In the genomic region with DNA sequence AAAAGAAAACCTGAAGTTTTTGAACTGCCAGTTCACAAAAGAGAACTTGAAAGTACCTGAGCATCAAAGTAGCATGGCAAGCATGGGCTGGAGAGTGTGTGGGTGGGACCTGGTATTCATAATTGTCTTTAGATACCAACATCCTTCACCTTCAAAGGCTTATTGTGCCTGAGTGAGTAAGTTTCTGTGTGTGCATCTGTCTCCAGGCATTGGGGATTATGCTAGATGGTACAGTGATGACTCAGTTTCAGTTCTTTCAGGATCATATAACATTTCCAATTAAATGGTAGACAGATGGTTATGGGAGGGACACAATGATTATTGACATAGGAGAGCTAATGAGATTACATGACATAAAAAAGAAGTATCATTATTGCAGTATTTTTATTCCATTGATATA, we compare ENCODE assay signal across 10 cellular contexts.
DNase-seq lines count a peak whose midpoint lies in the region; ATAC-seq, FAIRE-seq and TF ChIP-seq lines count a peak whose summit lies in the region.
"Had no signal": no experiment of that assay in that cellular context is flagged by ENCODE, and none has a peak within 500 bp of the region (broad histone marks: within the 10 kb centered on the region; RNA-seq: fewer than 3 reads in every experiment).

No MANE protein-coding gene starts in this region.

- H3K4me1 Mint-ChIP-seq in WTC11, result peaks cover 32% of the 10 kb centered on the region

- H3F3A ChIP-seq in SK-N-SH (replicated peaks; ENCODE audit: insufficient read depth), result no peaks in the 10 kb centered on the region

- no peaks in the 10 kb centered on the region for H3K9me3 ChIP-seq in SK-N-SH

- H3K9me3 Mint-ChIP-seq in WTC11, result no peaks in the 10 kb centered on the region

- CTCF ChIA-PET in SK-N-SH (lab: Yijun Ruan, JAX), result interaction anchor here (1.2 kb wide), 2 partner anchors 11 kb away, joined by 4 read pairs; no protein-coding TSS in a partner anchor
- CTCF ChIA-PET in WTC11 (lab: Charles Lee), result no interaction called here

- FAIRE-seq in urothelium cell line (lab: Jason Lieb, UNC), result no peak

- no peak overlapping the region for H3K4me3 Mint-ChIP-seq in WTC11

- no peaks in the 10 kb centered on the region for H3K9me2 ChIP-seq in SK-N-SH

- no peak for TF ChIP-seq EP300 in SK-N-SH (IDR thresholded peaks at IDR 0.05; ENCODE audit: borderline replicate concordance in 1 of 2, low read depth in 1 of 2, low read length in 1 of 2)

- H3K4me3 ChIP-seq in SK-N-SH (ENCODE audit: low read depth in 2 of 2, low read length in 1 of 2) (no peak overlapping the region), foreskin fibroblast (ENCODE audit: low read depth in 1 of 2, low read length in 2 of 2) (no peak overlapping the region)

- H3K4me2 ChIP-seq in SK-N-SH, result no peak overlapping the region

- no peak for ATAC-seq in WTC11

- peaks cover 64% of the 10 kb centered on the region for H4K20me1 ChIP-seq in SK-N-SH (ENCODE audit: insufficient read depth)

- no peak overlapping the region for H2AFZ ChIP-seq in SK-N-SH (ENCODE audit: low read depth)

- peaks cover 15 to 23% of the 10 kb centered on the region in 2 experiments for H3K36me3 ChIP-seq in SK-N-SH (replicated peaks in 1 of 2; ENCODE audit: control insufficient read depth in 1 of 2, insufficient read depth in 2 of 2, low read length in 1 of 2)

- no peak for TF ChIP-seq RAD21 in SK-N-SH (IDR thresholded peaks at IDR 0.05; ENCODE audit: low read length)

- H3K36me3 Mint-ChIP-seq in WTC11, result no peaks in the 10 kb centered on the region

- no peaks in the 10 kb centered on the region for H3K27me3 Mint-ChIP-seq in WTC11 (ENCODE audit: low read depth)

- DNase-seq in activated naive CD4-positive, alpha-beta T cell treated with Interleukin-2 at 50 U/mL for 16 hours, result peak; percentile 66
- DNase-seq in activated naive CD4-positive, alpha-beta T cell (lab: John Stamatoyannopoulos, UW), result no peak
- no peak for DNase-seq in SK-N-SH
- peak; percentile 35 to 74 for DNase-seq in foreskin fibroblast
- DNase-seq in urothelium cell line (ENCODE audit: low spot score), result peak; percentile 52
- no peak for DNase-seq in WTC11 (ENCODE audit: low spot score)
- DNase-seq in NCI-H2107 treated with DMSO at 0.1 percent for 48 hours (lab: John Stamatoyannopoulos, UW; ENCODE audit: unreplicated experiment), result no peak
- DNase-seq in iPS-NIHi7 (ENCODE audit: extremely low spot score), result no peak
- DNase-seq: DMS79, NCI-H1436 had no signal

- H3K27ac Mint-ChIP-seq in WTC11, result no peak overlapping the region

- peaks cover 6 to 15% of the 10 kb centered on the region in 2 experiments; a peak in 3 of 4 replicates for H3K4me1 ChIP-seq in SK-N-SH (ENCODE audit: control insufficient read depth in 1 of 2, insufficient read depth in 2 of 2, low read depth in 1 of 2, low read length in 1 of 2)

- H3K9ac ChIP-seq in SK-N-SH, result no peak overlapping the region

- no peak for TF ChIP-seq CTCF in SK-N-SH (IDR thresholded peaks at IDR 0.05)
- TF ChIP-seq CTCF in foreskin fibroblast (IDR thresholded peaks at IDR 0.05; ENCODE audit: low read depth, low read length), result no peak
- no peak for TF ChIP-seq CTCF in WTC11 (IDR thresholded peaks at IDR 0.05)

- no peaks in the 10 kb centered on the region for H3K27me3 ChIP-seq in SK-N-SH (ENCODE audit: insufficient read depth)

- POLR2A ChIA-PET in SK-N-SH (lab: Yijun Ruan, JAX) (no interaction called here), WTC11 (lab: Charles Lee) (no interaction called here)

- H3K27ac ChIP-seq in SK-N-SH (ENCODE audit: low read depth in 2 of 2, low read length in 1 of 2), result peak overlapping the region in 1 of 2 experiments; percentile 18; a peak in 1 of 4 replicates

- peaks cover 65% of the 10 kb centered on the region for H3K79me2 ChIP-seq in SK-N-SH (ENCODE audit: insufficient read depth)

TF ChIP-seq in SK-N-SH, 30 proteins besides CTCF, POLR2A, EP300 and RAD21:
- TF ChIP-seq TCF12 (IDR thresholded peaks at IDR 0.05) (peak; percentile 30; the same call in 1 of the 2 replicates), JUND (IDR thresholded peaks at IDR 0.05) (peak; percentile 42; the same call in 1 of the 2 replicates), FOSL2 (IDR thresholded peaks at IDR 0.05; ENCODE audit: borderline replicate concordance, low read depth) (peak; percentile 63; the same call in 1 of the 2 replicates), PBX3 (IDR thresholded peaks at IDR 0.05) (0 out of 2 replicates have a peak, but pooled peaks have one; percentile 7), SIN3A (IDR thresholded peaks at IDR 0.05; ENCODE audit: borderline replicate concordance, low read depth, low read length) (no peak)

TF ChIP-seq in WTC11, 78 proteins besides CTCF, POLR2A, EP300 and RAD21 (continues in another document):
- TF ChIP-seq MAX (CRISPR knock-in tag; IDR thresholded peaks at IDR 0.05) (no peak), FOXP4 (CRISPR knock-in tag; IDR thresholded peaks at IDR 0.05) (no peak), ZNF138 (CRISPR knock-in tag; conservative IDR thresholded peaks at IDR 0.05) (no peak), ELF4 (CRISPR knock-in tag; IDR thresholded peaks at IDR 0.05; ENCODE audit: low read depth) (no peak), SMAD4 (CRISPR knock-in tag; IDR thresholded peaks at IDR 0.05) (no peak), NR3C1 (CRISPR knock-in tag; conservative IDR thresholded peaks at IDR 0.05; ENCODE audit: low read depth) (no peak), MXD4 (CRISPR knock-in tag; IDR thresholded peaks at IDR 0.05; ENCODE audit: borderline replicate concordance) (no peak), ZNF423 (CRISPR knock-in tag; IDR thresholded peaks at IDR 0.05) (no peak)
- TF ChIP-seq, protein P1, sequence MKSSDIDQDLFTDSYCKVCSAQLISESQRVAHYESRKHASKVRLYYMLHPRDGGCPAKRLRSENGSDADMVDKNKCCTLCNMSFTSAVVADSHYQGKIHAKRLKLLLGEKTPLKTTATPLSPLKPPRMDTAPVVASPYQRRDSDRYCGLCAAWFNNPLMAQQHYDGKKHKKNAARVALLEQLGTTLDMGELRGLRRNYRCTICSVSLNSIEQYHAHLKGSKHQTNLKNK (CRISPR knock-in tag; IDR thresholded peaks at IDR 0.05), result no peak
- TF ChIP-seq, protein P2, sequence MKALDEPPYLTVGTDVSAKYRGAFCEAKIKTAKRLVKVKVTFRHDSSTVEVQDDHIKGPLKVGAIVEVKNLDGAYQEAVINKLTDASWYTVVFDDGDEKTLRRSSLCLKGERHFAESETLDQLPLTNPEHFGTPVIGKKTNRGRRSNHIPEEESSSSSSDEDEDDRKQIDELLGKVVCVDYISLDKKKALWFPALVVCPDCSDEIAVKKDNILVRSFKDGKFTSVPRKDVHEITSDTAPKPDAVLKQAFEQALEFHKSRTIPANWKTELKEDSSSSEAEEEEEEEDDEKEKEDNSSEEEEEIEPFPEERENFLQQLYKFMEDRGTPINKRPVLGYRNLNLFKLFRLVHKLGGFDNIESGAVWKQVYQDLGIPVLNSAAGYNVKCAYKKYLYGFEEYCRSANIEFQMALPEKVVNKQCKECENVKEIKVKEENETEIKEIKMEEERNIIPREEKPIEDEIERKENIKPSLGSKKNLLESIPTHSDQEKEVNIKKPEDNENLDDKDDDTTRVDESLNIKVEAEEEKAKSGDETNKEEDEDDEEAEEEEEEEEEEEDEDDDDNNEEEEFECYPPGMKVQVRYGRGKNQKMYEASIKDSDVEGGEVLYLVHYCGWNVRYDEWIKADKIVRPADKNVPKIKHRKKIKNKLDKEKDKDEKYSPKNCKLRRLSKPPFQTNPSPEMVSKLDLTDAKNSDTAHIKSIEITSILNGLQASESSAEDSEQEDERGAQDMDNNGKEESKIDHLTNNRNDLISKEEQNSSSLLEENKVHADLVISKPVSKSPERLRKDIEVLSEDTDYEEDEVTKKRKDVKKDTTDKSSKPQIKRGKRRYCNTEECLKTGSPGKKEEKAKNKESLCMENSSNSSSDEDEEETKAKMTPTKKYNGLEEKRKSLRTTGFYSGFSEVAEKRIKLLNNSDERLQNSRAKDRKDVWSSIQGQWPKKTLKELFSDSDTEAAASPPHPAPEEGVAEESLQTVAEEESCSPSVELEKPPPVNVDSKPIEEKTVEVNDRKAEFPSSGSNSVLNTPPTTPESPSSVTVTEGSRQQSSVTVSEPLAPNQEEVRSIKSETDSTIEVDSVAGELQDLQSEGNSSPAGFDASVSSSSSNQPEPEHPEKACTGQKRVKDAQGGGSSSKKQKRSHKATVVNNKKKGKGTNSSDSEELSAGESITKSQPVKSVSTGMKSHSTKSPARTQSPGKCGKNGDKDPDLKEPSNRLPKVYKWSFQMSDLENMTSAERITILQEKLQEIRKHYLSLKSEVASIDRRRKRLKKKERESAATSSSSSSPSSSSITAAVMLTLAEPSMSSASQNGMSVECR (CRISPR knock-in tag; IDR thresholded peaks at IDR 0.05; ENCODE audit: borderline replicate concordance), result no peak

Comparison
In these comparisons a context has a peak if more than half of its experiments do, and no peak if none do; other contexts are left out.
1. DNase-seq: peak in activated naive CD4-positive, alpha-beta T cell treated with Interleukin-2 at 50 U/mL for 16 hours (single experiment), foreskin fibroblast (2 of 2) and urothelium cell line (single experiment); none in activated naive CD4-positive, alpha-beta T cell (0 of 4), SK-N-SH (single experiment), WTC11 (single experiment), NCI-H2107 treated with DMSO at 0.1 percent for 48 hours (single experiment) and iPS-NIHi7 (single experiment).